2 cellular contexts compared by ENCODE assay signal in the genomic region with DNA sequence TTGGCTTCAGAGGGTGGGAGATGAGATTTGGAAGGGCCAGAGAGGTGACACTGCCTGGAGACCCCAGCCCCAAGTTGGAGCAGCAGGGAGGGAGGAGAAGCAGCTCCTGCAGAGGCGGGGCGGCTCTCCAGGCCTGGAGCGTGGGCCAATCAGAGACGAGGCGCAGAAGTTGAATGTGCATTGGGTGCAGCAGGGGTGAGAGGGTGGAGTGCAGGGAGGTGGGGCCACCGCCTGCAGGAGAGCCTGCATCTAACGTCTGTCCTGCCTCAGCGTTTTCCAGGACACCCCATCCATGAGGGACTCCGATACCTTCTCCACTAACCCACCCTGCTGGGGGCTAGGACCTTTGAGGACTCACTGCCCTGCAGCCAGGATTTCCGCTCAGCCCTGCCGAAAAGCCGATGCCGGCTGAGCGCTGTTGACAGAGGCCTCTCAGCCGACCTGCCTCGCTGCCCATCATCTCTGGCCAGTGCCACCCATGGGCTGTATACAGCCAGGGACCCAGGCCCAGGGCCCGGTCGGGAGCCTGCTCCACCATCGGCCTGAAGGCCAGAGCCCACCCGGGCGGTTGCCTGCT.
TF ChIP-seq lines count a peak whose summit lies in the region.

No MANE protein-coding gene starts in this region.

TF ChIP-seq in HepG2, 621 proteins besides CTCF, POLR2A, EP300 and RAD21 (continued from another document):
- TF ChIP-seq, protein P1, sequence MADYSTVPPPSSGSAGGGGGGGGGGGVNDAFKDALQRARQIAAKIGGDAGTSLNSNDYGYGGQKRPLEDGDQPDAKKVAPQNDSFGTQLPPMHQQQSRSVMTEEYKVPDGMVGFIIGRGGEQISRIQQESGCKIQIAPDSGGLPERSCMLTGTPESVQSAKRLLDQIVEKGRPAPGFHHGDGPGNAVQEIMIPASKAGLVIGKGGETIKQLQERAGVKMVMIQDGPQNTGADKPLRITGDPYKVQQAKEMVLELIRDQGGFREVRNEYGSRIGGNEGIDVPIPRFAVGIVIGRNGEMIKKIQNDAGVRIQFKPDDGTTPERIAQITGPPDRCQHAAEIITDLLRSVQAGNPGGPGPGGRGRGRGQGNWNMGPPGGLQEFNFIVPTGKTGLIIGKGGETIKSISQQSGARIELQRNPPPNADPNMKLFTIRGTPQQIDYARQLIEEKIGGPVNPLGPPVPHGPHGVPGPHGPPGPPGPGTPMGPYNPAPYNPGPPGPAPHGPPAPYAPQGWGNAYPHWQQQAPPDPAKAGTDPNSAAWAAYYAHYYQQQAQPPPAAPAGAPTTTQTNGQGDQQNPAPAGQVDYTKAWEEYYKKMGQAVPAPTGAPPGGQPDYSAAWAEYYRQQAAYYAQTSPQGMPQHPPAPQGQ (CRISPR knock-in tag; IDR thresholded peaks at IDR 0.05; ENCODE audit: borderline replicate concordance) = no peak
- TF ChIP-seq ATF1 (CRISPR knock-in tag; IDR thresholded peaks at IDR 0.05) = no peak
- no peak for TF ChIP-seq ZNF709 (CRISPR knock-in tag; IDR thresholded peaks at IDR 0.05)
- TF ChIP-seq HIVEP1 (CRISPR knock-in tag; IDR thresholded peaks at IDR 0.05) = no peak

TF ChIP-seq in WTC11, 78 proteins besides CTCF, POLR2A, EP300 and RAD21 (continued from another document):
- no peak for TF ChIP-seq CBFB (CRISPR knock-in tag; IDR thresholded peaks at IDR 0.05; ENCODE audit: low read depth)
- TF ChIP-seq, protein P2, sequence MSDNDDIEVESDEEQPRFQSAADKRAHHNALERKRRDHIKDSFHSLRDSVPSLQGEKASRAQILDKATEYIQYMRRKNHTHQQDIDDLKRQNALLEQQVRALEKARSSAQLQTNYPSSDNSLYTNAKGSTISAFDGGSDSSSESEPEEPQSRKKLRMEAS (CRISPR knock-in tag; IDR thresholded peaks at IDR 0.05) = peak; percentile 63; the same call in 1 of the 2 replicates
